In the genomic region with DNA sequence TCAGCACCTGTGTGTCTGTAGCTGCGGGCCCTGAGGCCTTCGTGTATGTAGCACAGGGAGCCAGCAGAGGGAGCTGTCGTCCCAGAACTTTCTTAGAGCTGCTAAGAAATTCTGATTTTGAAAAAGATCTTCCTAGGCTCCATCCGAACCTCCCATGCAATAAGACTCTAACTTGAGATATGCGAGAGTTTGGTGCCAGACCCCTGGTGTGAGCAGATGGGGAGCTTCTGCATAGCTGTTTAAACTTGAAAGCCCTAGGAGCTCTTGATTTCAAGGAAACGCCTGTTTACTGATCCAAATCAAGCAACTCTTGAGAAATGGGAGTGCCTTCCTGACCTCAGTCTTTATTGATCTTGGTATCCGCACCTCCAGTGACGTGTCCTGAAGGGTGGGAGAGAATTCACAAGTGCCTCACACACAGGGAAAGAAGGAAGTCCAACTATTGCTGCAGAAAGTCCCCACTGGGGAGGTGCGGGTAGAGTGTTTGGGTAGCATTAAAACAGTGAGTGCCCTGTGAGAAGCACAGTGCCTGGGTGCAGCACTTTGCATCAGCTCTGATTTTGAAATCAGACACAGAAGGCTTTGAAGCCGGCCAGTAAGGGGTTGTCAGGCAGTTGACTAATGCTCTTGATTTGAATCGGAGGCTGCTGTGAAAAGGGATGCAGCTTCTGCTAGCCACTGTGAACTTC, we compare ENCODE assay signal across 8 cellular contexts.
DNase-seq lines count a peak whose midpoint lies in the region; ATAC-seq and TF ChIP-seq lines count a peak whose summit lies in the region.

No MANE protein-coding gene starts in this region.

- no CpG with 5 or more reads among the region's 11 CpGs for WGBS in neuronal stem cell (ENCODE audit: extremely low coverage in 2 of 2, insufficient read length in 2 of 2, insufficient replicate concordance in 1 of 2), 2 donors
- WGBS in stomach, 5 donors, result 3 to 9% (median 5%) methylated on average over 10 to 11 of the region's 11 CpGs

- no peak for TF ChIP-seq EP300 in stomach (IDR thresholded peaks at IDR 0.05)

- DNase-seq in DMS53 (lab: John Stamatoyannopoulos, UW) (peak; percentile 87), Kasumi-1 (lab: John Stamatoyannopoulos, UW) (peak; percentile 55 to 65), SIG-M5 (lab: John Stamatoyannopoulos, UW) (peak; percentile 48), foreskin keratinocyte (peak; percentile 22 to 46), neuronal stem cell (ENCODE audit: low spot score) (peak; percentile 60), stomach (peak; percentile 82)
- peak; percentile 90 for DNase-seq in activated effector memory CD4-positive, alpha-beta T cell treated with anti-CD3 and anti-CD28 coated beads, Interleukin-2, amount 50 U/mL, for 16 hours

- peak in 1 of 4 donors; percentile 46 for TF ChIP-seq POLR2A in stomach (IDR thresholded peaks at IDR 0.05)

- no peak overlapping the region for H3K4ac ChIP-seq in neuronal stem cell (ENCODE audit: low read length)

- H3K4me2 ChIP-seq in neuronal stem cell (ENCODE audit: insufficient read depth, low read length, poor library complexity, severe bottlenecking), result no peak overlapping the region

- no peak overlapping the region for H2BK12ac ChIP-seq in neuronal stem cell (ENCODE audit: low read length)

- H3K36me3 ChIP-seq in neuronal stem cell (replicated peaks in 1 of 2; ENCODE audit: control insufficient read depth in 2 of 2, insufficient read depth in 2 of 2, low read length in 2 of 2) (peaks cover 0 to 2% of the 10 kb centered on the region in 2 donors), stomach (no peaks in the 10 kb centered on the region)

- H3K18ac ChIP-seq in neuronal stem cell (ENCODE audit: low read length), result peak overlapping the region; percentile 17

- H3K79me1 ChIP-seq in neuronal stem cell (ENCODE audit: low read depth, low read length), result no peaks in the 10 kb centered on the region

- H3K27me3 ChIP-seq in foreskin keratinocyte (no peaks in the 10 kb centered on the region), neuronal stem cell (ENCODE audit: control insufficient read depth in 3 of 3, insufficient read depth in 3 of 3, low read depth in 1 of 3, low read length in 3 of 3) (no peaks in the 10 kb centered on the region), stomach (no peaks in the 10 kb centered on the region)

- no peak overlapping the region for H3K14ac ChIP-seq in neuronal stem cell (ENCODE audit: low read length)

- peak overlapping the region; percentile 42 for H2AK5ac ChIP-seq in neuronal stem cell (ENCODE audit: low read depth, low read length)

- no peak overlapping the region for H2BK120ac ChIP-seq in neuronal stem cell (ENCODE audit: low read depth, low read length)

- H4K91ac ChIP-seq in neuronal stem cell (ENCODE audit: low read depth, low read length, poor library complexity), result no peak overlapping the region

- TF ChIP-seq CTCF in foreskin keratinocyte (conservative IDR thresholded peaks at IDR 0.05) (peak; percentile 86), stomach (IDR thresholded peaks at IDR 0.05) (peak in 5 of 7 experiments; percentile 69 to 85 (median 76))

- H3K9me3 ChIP-seq in neuronal stem cell (replicated peaks in 1 of 2; ENCODE audit: control insufficient read depth in 2 of 2, insufficient read depth in 1 of 2, low read depth in 1 of 2, low read length in 2 of 2) (no peaks in the 10 kb centered on the region), stomach (no peaks in the 10 kb centered on the region)

- H3K4me1 ChIP-seq in foreskin keratinocyte, result no peaks in the 10 kb centered on the region
- peaks cover 0 to 9% of the 10 kb centered on the region in 2 donors for H3K4me1 ChIP-seq in neuronal stem cell (ENCODE audit: control insufficient read depth in 2 of 2, insufficient read depth in 1 of 2, low read depth in 1 of 2, low read length in 2 of 2)
- H3K4me1 ChIP-seq in stomach, result peaks cover 9 to 23% (median 18%) of the 10 kb centered on the region in 4 donors

- intact Hi-C loops in stomach (cut with DNase I; ENCODE audit: low total_unique reads), result no loop called here

- H3K27ac ChIP-seq in foreskin keratinocyte (no peak overlapping the region), neuronal stem cell (replicated peaks; ENCODE audit: low read length) (no peak overlapping the region), stomach (peak overlapping the region; percentile 66 to 81 (median 78))

- no peak overlapping the region for H4K8ac ChIP-seq in neuronal stem cell (ENCODE audit: low read depth, low read length)

- ATAC-seq in GM21717 (IDR thresholded peaks at IDR 0.05; ENCODE audit: unreplicated experiment) (peak; percentile 62), foreskin keratinocyte (peak; percentile 76)

- no peak overlapping the region for H2BK15ac ChIP-seq in neuronal stem cell (ENCODE audit: low read length)

- peak overlapping the region; percentile 2 for H3K23ac ChIP-seq in neuronal stem cell (ENCODE audit: low read depth, low read length, poor library complexity)

- no peak overlapping the region for H2AFZ ChIP-seq in neuronal stem cell (ENCODE audit: low read length)

- no peak overlapping the region for H3K9ac ChIP-seq in neuronal stem cell (ENCODE audit: low read depth, low read length, poor library complexity)

- H3K4me3 ChIP-seq in neuronal stem cell (ENCODE audit: low read length in 2 of 2), result no peak overlapping the region
- H3K4me3 ChIP-seq in stomach, result peak overlapping the region; percentile 5 to 32 (median 21)

- no peak overlapping the region for H2BK5ac ChIP-seq in neuronal stem cell (ENCODE audit: low read length)

Comparison
In these comparisons a context has a peak if more than half of its experiments do, and no peak if none do; other contexts are left out.
1. DNase-seq: peak in every context shown above with its lines; median percentile 90 in activated effector memory CD4-positive, alpha-beta T cell treated with anti-CD3 and anti-CD28 coated beads, Interleukin-2, amount 50 U/mL, for 16 hours; 87 in DMS53; 82 in stomach; 60 in Kasumi-1; 60 in neuronal stem cell; 48 in SIG-M5; 34 in foreskin keratinocyte.
2. H3K27ac ChIP-seq: peak in stomach (5 of 5); none in foreskin keratinocyte (single experiment) and neuronal stem cell (single experiment).
3. H3K4me3 ChIP-seq: peak in stomach (4 of 4); none in neuronal stem cell (0 of 2).